Comparison of ENCODE assay signal across 8 cellular contexts in genomic region chr17:62477718-62478401, GRCh38. TPM values are rescaled to one million over a fixed set of nuclear protein-coding genes. Genes with fewer than 3 reads are reported as not detected.
DNase-seq lines count a peak whose midpoint lies in the region; ATAC-seq and TF ChIP-seq lines count a peak whose summit lies in the region.
"Not testable (repeated sequence)": the region's sequence is repeated elsewhere in the genome, so short reads cannot be mapped to it uniquely, and the experiment has no call there.

No MANE protein-coding gene starts in this region.

- peaks cover 18% of the 10 kb centered on the region for H3K36me3 Mint-ChIP-seq in T-helper 1 cell treated with Interleukin-12 subunit alpha and Interleukin-12 subunit beta and Interleukin-4 antibody, amounts not matched to agents 30 μg/mL and 1 μg/mL, for 36 hours (ENCODE audit: low read depth)
- H3K36me3 Mint-ChIP-seq in activated naive CD8-positive, alpha-beta T cell treated with anti-CD3 and anti-CD28 coated beads, Interleukin-2, amount 10 ng/mL, durations not matched to agents 7 days and 5 days; glutamatergic neuron (ENCODE audit: unreplicated experiment); natural killer cell treated with Interleukin-12 subunit alpha and Interleukin-12 subunit beta and Interleukin-15 and Interleukin-18, amount 100 ng/mL, for 72 hours: not testable (repeated sequence)

- ATAC-seq in GM21723 (IDR thresholded peaks at IDR 0.05; ENCODE audit: unreplicated experiment) = peak; percentile 33
- peak; percentile 25 for ATAC-seq in activated naive CD8-positive, alpha-beta T cell treated with anti-CD3 and anti-CD28 coated beads, Interleukin-2, amount 10 ng/mL, durations not matched to agents 7 days and 5 days (ENCODE audit: low read depth)
- peak; percentile 44 to 47 for ATAC-seq in natural killer cell treated with Interleukin-12 subunit alpha and Interleukin-12 subunit beta and Interleukin-15 and Interleukin-18, amount 100 ng/mL, for 72 hours

- H3K9me3 Mint-ChIP-seq in T-helper 1 cell treated with Interleukin-12 subunit alpha and Interleukin-12 subunit beta and Interleukin-4 antibody, amounts not matched to agents 30 μg/mL and 1 μg/mL, for 36 hours; activated naive CD8-positive, alpha-beta T cell treated with anti-CD3 and anti-CD28 coated beads, Interleukin-2, amount 10 ng/mL, durations not matched to agents 7 days and 5 days; glutamatergic neuron (ENCODE audit: unreplicated experiment); natural killer cell treated with Interleukin-12 subunit alpha and Interleukin-12 subunit beta and Interleukin-15 and Interleukin-18, amount 100 ng/mL, for 72 hours: not testable (repeated sequence)

- H3K4me1 Mint-ChIP-seq in T-helper 1 cell treated with Interleukin-12 subunit alpha and Interleukin-12 subunit beta and Interleukin-4 antibody, amounts not matched to agents 30 μg/mL and 1 μg/mL, for 36 hours (ENCODE audit: low read depth) = peaks cover 25% of the 10 kb centered on the region
- H3K4me1 Mint-ChIP-seq in activated naive CD8-positive, alpha-beta T cell treated with anti-CD3 and anti-CD28 coated beads, Interleukin-2, amount 10 ng/mL, durations not matched to agents 7 days and 5 days = peaks cover 21% of the 10 kb centered on the region
- H3K4me1 Mint-ChIP-seq in glutamatergic neuron (ENCODE audit: low read depth, unreplicated experiment) = not testable (repeated sequence)
- peaks cover 19 to 27% of the 10 kb centered on the region in 2 donors for H3K4me1 Mint-ChIP-seq in natural killer cell treated with Interleukin-12 subunit alpha and Interleukin-12 subunit beta and Interleukin-15 and Interleukin-18, amount 100 ng/mL, for 72 hours (ENCODE audit: low read depth in 2 of 2)

- H3K4me3 ChIP-seq in HL-60 (replicated peaks; ENCODE audit: insufficient read depth, low read length) = peak overlapping the region; percentile 46

- H3K27ac ChIP-seq in HL-60 (replicated peaks) = not testable (repeated sequence)

- DNase-seq in ELF-1 (ENCODE audit: low read depth, low spot score) = peak; percentile 36
- peak in 1 of 2 experiments; percentile 4 for DNase-seq in HL-60 (ENCODE audit: low read depth in 1 of 2, low spot score in 1 of 2)
- DNase-seq in activated naive CD8-positive, alpha-beta T cell treated with anti-CD3 and anti-CD28 coated beads, Interleukin-2, amount 10 ng/mL, durations not matched to agents 7 days and 5 days = peak; percentile 66
- DNase-seq in glutamatergic neuron = peak; percentile 50
- not testable (repeated sequence) for DNase-seq in natural killer cell treated with Interleukin-12 subunit alpha and Interleukin-12 subunit beta and Interleukin-15 and Interleukin-18, amount 100 ng/mL, for 72 hours (ENCODE audit: low spot score)
- DNase-seq in stimulated activated naive CD4-positive, alpha-beta T cell treated with Interleukin-2 at 50 U/mL for 16 hours (lab: John Stamatoyannopoulos, UW) = peak; percentile 13

- H3K27me3 Mint-ChIP-seq in T-helper 1 cell treated with Interleukin-12 subunit alpha and Interleukin-12 subunit beta and Interleukin-4 antibody, amounts not matched to agents 30 μg/mL and 1 μg/mL, for 36 hours (ENCODE audit: low read depth); activated naive CD8-positive, alpha-beta T cell treated with anti-CD3 and anti-CD28 coated beads, Interleukin-2, amount 10 ng/mL, durations not matched to agents 7 days and 5 days; natural killer cell treated with Interleukin-12 subunit alpha and Interleukin-12 subunit beta and Interleukin-15 and Interleukin-18, amount 100 ng/mL, for 72 hours: not testable (repeated sequence)
- peaks cover 11% of the 10 kb centered on the region for H3K27me3 Mint-ChIP-seq in glutamatergic neuron (ENCODE audit: unreplicated experiment)

- TF ChIP-seq CTCF in HL-60 (IDR thresholded peaks at IDR 0.05; ENCODE audit: insufficient read depth, low read length); glutamatergic neuron (IDR thresholded peaks at IDR 0.05; ENCODE audit: partially characterized antibody, unreplicated experiment): not testable (repeated sequence)

- H3K27me3 ChIP-seq in HL-60 (ENCODE audit: insufficient read depth, poor library complexity, severe bottlenecking) = not testable (repeated sequence)

- POLR2A ChIA-PET in activated naive CD8-positive, alpha-beta T cell treated with anti-CD3 and anti-CD28 coated beads, Interleukin-2, amount 10 ng/mL, durations not matched to agents 7 days and 5 days (lab: Charles Lee) = not testable (repeated sequence)

- H3K27ac Mint-ChIP-seq in T-helper 1 cell treated with Interleukin-12 subunit alpha and Interleukin-12 subunit beta and Interleukin-4 antibody, amounts not matched to agents 30 μg/mL and 1 μg/mL, for 36 hours = peak overlapping the region; percentile 80
- H3K27ac Mint-ChIP-seq in activated naive CD8-positive, alpha-beta T cell treated with anti-CD3 and anti-CD28 coated beads, Interleukin-2, amount 10 ng/mL, durations not matched to agents 7 days and 5 days = peak overlapping the region; percentile 73
- peak overlapping the region; percentile 78 for H3K27ac Mint-ChIP-seq in glutamatergic neuron (ENCODE audit: unreplicated experiment)
- H3K27ac Mint-ChIP-seq in natural killer cell treated with Interleukin-12 subunit alpha and Interleukin-12 subunit beta and Interleukin-15 and Interleukin-18, amount 100 ng/mL, for 72 hours = peak overlapping the region; percentile 65 to 72

- H3K4me3 Mint-ChIP-seq in T-helper 1 cell treated with Interleukin-12 subunit alpha and Interleukin-12 subunit beta and Interleukin-4 antibody, amounts not matched to agents 30 μg/mL and 1 μg/mL, for 36 hours = peak overlapping the region; percentile 80
- peak overlapping the region; percentile 81 for H3K4me3 Mint-ChIP-seq in activated naive CD8-positive, alpha-beta T cell treated with anti-CD3 and anti-CD28 coated beads, Interleukin-2, amount 10 ng/mL, durations not matched to agents 7 days and 5 days
- peak overlapping the region; percentile 84 for H3K4me3 Mint-ChIP-seq in glutamatergic neuron (ENCODE audit: unreplicated experiment)
- peak overlapping the region; percentile 86 for H3K4me3 Mint-ChIP-seq in natural killer cell treated with Interleukin-12 subunit alpha and Interleukin-12 subunit beta and Interleukin-15 and Interleukin-18, amount 100 ng/mL, for 72 hours

RNA-seq across cellular contexts. Expression of gene TLK2, which starts 0.8 kb away (rescaled TPM):
- 10 to 100 TPM; 47.1 to 59.3 TPM for total RNA-seq in activated naive CD8-positive, alpha-beta T cell treated with anti-CD3 and anti-CD28 coated beads, Interleukin-2, amount 10 ng/mL, durations not matched to agents 7 days and 5 days
- 61.5 TPM for total RNA-seq in glutamatergic neuron (ENCODE audit: unreplicated experiment)
- 10 to 100 TPM; 51.4 to 58.7 TPM for total RNA-seq in natural killer cell treated with Interleukin-12 subunit alpha and Interleukin-12 subunit beta and Interleukin-15 and Interleukin-18, amount 100 ng/mL, for 72 hours

RNA-seq across cellular contexts. Expression of gene METTL2A, which starts 54.2 kb away (rescaled TPM):
- 10 to 100 TPM; 17.7 to 17.8 TPM for total RNA-seq in activated naive CD8-positive, alpha-beta T cell treated with anti-CD3 and anti-CD28 coated beads, Interleukin-2, amount 10 ng/mL, durations not matched to agents 7 days and 5 days
- 38.2 TPM for total RNA-seq in glutamatergic neuron (ENCODE audit: unreplicated experiment)
- 10 to 100 TPM; 20.4 to 28.1 TPM for total RNA-seq in natural killer cell treated with Interleukin-12 subunit alpha and Interleukin-12 subunit beta and Interleukin-15 and Interleukin-18, amount 100 ng/mL, for 72 hours
